In the genomic region with DNA sequence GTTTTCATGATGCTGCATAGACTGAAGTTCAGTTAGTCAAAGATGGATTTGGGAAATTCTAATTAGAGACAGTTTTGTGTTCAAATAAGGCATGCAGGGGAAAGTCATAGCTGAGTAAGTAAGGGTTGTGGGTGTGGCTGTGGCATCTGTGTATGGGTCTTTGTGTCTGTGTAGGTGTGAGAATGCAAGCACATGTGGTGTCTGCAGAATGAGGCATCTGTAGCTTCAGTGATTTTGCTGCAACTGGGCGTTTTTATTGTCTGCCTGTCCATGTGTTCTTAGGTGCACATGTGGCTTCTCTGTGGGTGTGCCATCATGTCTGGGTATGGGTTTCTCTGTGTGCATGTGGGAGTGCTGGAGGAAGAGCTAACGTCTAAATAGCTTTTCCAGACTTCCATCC, we compare ENCODE assay signal across 20 cellular contexts.
DNase-seq lines count a peak whose midpoint lies in the region; ATAC-seq and TF ChIP-seq lines count a peak whose summit lies in the region.
"Had no signal": no experiment of that assay in that cellular context is flagged by ENCODE, and none has a peak within 500 bp of the region (broad histone marks: within the 10 kb centered on the region; RNA-seq: fewer than 3 reads in every experiment).

No MANE protein-coding gene starts in this region.

- ATAC-seq in natural killer cell treated with Interleukin-12 subunit alpha and Interleukin-12 subunit beta and Interleukin-15 and Interleukin-18, amount 100 ng/mL, for 72 hours = peak; percentile 62 to 80
- ATAC-seq in natural killer cell (no peak), HG02623 (IDR thresholded peaks at IDR 0.05; ENCODE audit: unreplicated experiment) (peak; percentile 57), Right ventricle myocardium superior (ENCODE audit: poor library complexity) (no peak)
- peak; percentile 76 for ATAC-seq in activated T-helper 17 cell treated with anti-CD3 and anti-CD28 coated beads, Interleukin-2, amount 50 U/mL, for 72 hours (replicated peaks)
- peak; percentile 47 for ATAC-seq in stimulated activated naive CD8-positive, alpha-beta T cell treated with anti-CD3 and anti-CD28 coated beads, Interleukin-15, amount 100 ng/mL, for 72 hours
- ATAC-seq: A549 had no signal

- H3K4me3 Mint-ChIP-seq in natural killer cell treated with Interleukin-12 subunit alpha and Interleukin-12 subunit beta and Interleukin-15 and Interleukin-18, amount 100 ng/mL, for 72 hours = no peak overlapping the region
- no peak overlapping the region for H3K4me3 Mint-ChIP-seq in natural killer cell
- H3K4me3 Mint-ChIP-seq in activated T-helper 17 cell treated with anti-CD3 and anti-CD28 coated beads, Interleukin-2, amount 50 U/mL, for 72 hours = no peak overlapping the region
- H3K4me3 Mint-ChIP-seq in stimulated activated naive CD8-positive, alpha-beta T cell treated with anti-CD3 and anti-CD28 coated beads, Interleukin-15, amount 100 ng/mL, for 72 hours = no peak overlapping the region
- H3K4me3 Mint-ChIP-seq: CD14-positive monocyte; T-helper 1 cell treated with Interleukin-12 subunit alpha and Interleukin-12 subunit beta and Interleukin-4 antibody, amounts not matched to agents 30 μg/mL and 1 μg/mL, for 36 hours had no signal

- H3K27me3 Mint-ChIP-seq in natural killer cell treated with Interleukin-12 subunit alpha and Interleukin-12 subunit beta and Interleukin-15 and Interleukin-18, amount 100 ng/mL, for 72 hours = peaks cover 7 to 23% of the 10 kb centered on the region in 2 donors
- H3K27me3 Mint-ChIP-seq in natural killer cell (ENCODE audit: low read depth in 2 of 2) = peaks cover 0 to 3% of the 10 kb centered on the region in 2 donors
- peaks cover 4% of the 10 kb centered on the region for H3K27me3 Mint-ChIP-seq in activated T-helper 17 cell treated with anti-CD3 and anti-CD28 coated beads, Interleukin-2, amount 50 U/mL, for 72 hours
- H3K27me3 Mint-ChIP-seq in stimulated activated naive CD8-positive, alpha-beta T cell treated with anti-CD3 and anti-CD28 coated beads, Interleukin-15, amount 100 ng/mL, for 72 hours = peaks cover 7% of the 10 kb centered on the region

- H3K36me3 Mint-ChIP-seq in natural killer cell treated with Interleukin-12 subunit alpha and Interleukin-12 subunit beta and Interleukin-15 and Interleukin-18, amount 100 ng/mL, for 72 hours = peaks cover 2% of the 10 kb centered on the region
- no peaks in the 10 kb centered on the region for H3K36me3 Mint-ChIP-seq in natural killer cell
- no peaks in the 10 kb centered on the region for H3K36me3 Mint-ChIP-seq in activated T-helper 17 cell treated with anti-CD3 and anti-CD28 coated beads, Interleukin-2, amount 50 U/mL, for 72 hours (ENCODE audit: low read depth)
- H3K36me3 Mint-ChIP-seq: CD14-positive monocyte had no signal

- H3K9me3 Mint-ChIP-seq in natural killer cell treated with Interleukin-12 subunit alpha and Interleukin-12 subunit beta and Interleukin-15 and Interleukin-18, amount 100 ng/mL, for 72 hours = peaks cover 7% of the 10 kb centered on the region
- peaks cover 0 to 2% of the 10 kb centered on the region in 2 donors for H3K9me3 Mint-ChIP-seq in natural killer cell
- H3K9me3 Mint-ChIP-seq in activated T-helper 17 cell treated with anti-CD3 and anti-CD28 coated beads, Interleukin-2, amount 50 U/mL, for 72 hours = peaks cover 4% of the 10 kb centered on the region
- peaks cover 12 to 15% of the 10 kb centered on the region in 2 donors for H3K9me3 Mint-ChIP-seq in stimulated activated naive CD8-positive, alpha-beta T cell treated with anti-CD3 and anti-CD28 coated beads, Interleukin-15, amount 100 ng/mL, for 72 hours

- DNase-seq in natural killer cell treated with Interleukin-12 subunit alpha and Interleukin-12 subunit beta and Interleukin-15 and Interleukin-18, amount 100 ng/mL, for 72 hours (ENCODE audit: low spot score) = no peak
- DNase-seq in natural killer cell (no peak), NCI-H2107 (lab: John Stamatoyannopoulos, UW) (no peak), Right ventricle myocardium superior (no peak), posterior cingulate gyrus (no peak)
- no peak for DNase-seq in stimulated activated naive CD8-positive, alpha-beta T cell treated with anti-CD3 and anti-CD28 coated beads, Interleukin-15, amount 100 ng/mL, for 72 hours
- DNase-seq: DMS 273 treated with DMSO at 0.1 percent for 48 hours, DND-41, H7, NCI-H1105 treated with DMSO at 0.1 percent for 48 hours, NCI-H187, NCI-H345, NCI-H524 treated with DMSO at 0.1 percent for 48 hours, PC-9, SJCRH30 had no signal

- no peak for TF ChIP-seq CTCF in natural killer cell (IDR thresholded peaks at IDR 0.05)

- intact Hi-C loops in natural killer cell (cut with micrococcal nuclease) (no loop called here), Right ventricle myocardium superior (cut with DNase I) (no loop called here), posterior cingulate gyrus (cut with DNase I) (no loop called here)

- no peak overlapping the region for H3K27ac Mint-ChIP-seq in natural killer cell treated with Interleukin-12 subunit alpha and Interleukin-12 subunit beta and Interleukin-15 and Interleukin-18, amount 100 ng/mL, for 72 hours
- H3K27ac Mint-ChIP-seq in natural killer cell = no peak overlapping the region
- H3K27ac Mint-ChIP-seq in activated T-helper 17 cell treated with anti-CD3 and anti-CD28 coated beads, Interleukin-2, amount 50 U/mL, for 72 hours = no peak overlapping the region
- no peak overlapping the region for H3K27ac Mint-ChIP-seq in stimulated activated naive CD8-positive, alpha-beta T cell treated with anti-CD3 and anti-CD28 coated beads, Interleukin-15, amount 100 ng/mL, for 72 hours
- H3K27ac Mint-ChIP-seq: CD14-positive monocyte; T-helper 1 cell treated with Interleukin-12 subunit alpha and Interleukin-12 subunit beta and Interleukin-4 antibody, amounts not matched to agents 30 μg/mL and 1 μg/mL, for 36 hours had no signal

- peaks cover 4 to 13% of the 10 kb centered on the region in 2 donors for H3K4me1 Mint-ChIP-seq in natural killer cell treated with Interleukin-12 subunit alpha and Interleukin-12 subunit beta and Interleukin-15 and Interleukin-18, amount 100 ng/mL, for 72 hours (ENCODE audit: low read depth in 2 of 2)
- no peaks in the 10 kb centered on the region for H3K4me1 Mint-ChIP-seq in natural killer cell
- H3K4me1 Mint-ChIP-seq in activated T-helper 17 cell treated with anti-CD3 and anti-CD28 coated beads, Interleukin-2, amount 50 U/mL, for 72 hours = no peaks in the 10 kb centered on the region
- peaks cover 12% of the 10 kb centered on the region for H3K4me1 Mint-ChIP-seq in stimulated activated naive CD8-positive, alpha-beta T cell treated with anti-CD3 and anti-CD28 coated beads, Interleukin-15, amount 100 ng/mL, for 72 hours
- H3K4me1 Mint-ChIP-seq: CD14-positive monocyte had no signal

Comparison
In these comparisons a context has a peak if more than half of its experiments do, and no peak if none do; other contexts are left out.
1. ATAC-seq: peak in natural killer cell treated with Interleukin-12 subunit alpha and Interleukin-12 subunit beta and Interleukin-15 and Interleukin-18, amount 100 ng/mL, for 72 hours (2 of 2), HG02623 (single experiment), activated T-helper 17 cell treated with anti-CD3 and anti-CD28 coated beads, Interleukin-2, amount 50 U/mL, for 72 hours (single experiment) and stimulated activated naive CD8-positive, alpha-beta T cell treated with anti-CD3 and anti-CD28 coated beads, Interleukin-15, amount 100 ng/mL, for 72 hours (single experiment); none in natural killer cell (0 of 3) and Right ventricle myocardium superior (single experiment).